In genomic region chr16:11350531-11351335, GRCh38 we compare ENCODE assay signal across 12 cellular contexts. TPM values are rescaled to one million over a fixed set of nuclear protein-coding genes. Genes with fewer than 3 reads are reported as not detected.
A peak's percentile ranks its signal among the peaks of the same experiment; 100 is the strongest.
DNase-seq lines count a peak whose midpoint lies in the region; ATAC-seq and TF ChIP-seq lines count a peak whose summit lies in the region.
"Had no signal": no experiment of that assay in that cellular context is flagged by ENCODE, and none has a peak within 500 bp of the region (broad histone marks: within the 10 kb centered on the region; RNA-seq: fewer than 3 reads in every experiment).

No MANE protein-coding gene starts in this region.

- peaks cover 12% of the 10 kb centered on the region for H3K4me1 ChIP-seq in smooth muscle cell (ENCODE audit: low read depth)

- no peaks in the 10 kb centered on the region for H4K20me1 ChIP-seq in smooth muscle cell (ENCODE audit: low read depth)

- no peak for TF ChIP-seq CTCF in smooth muscle cell (IDR thresholded peaks at IDR 0.05; ENCODE audit: borderline replicate concordance, insufficient read depth, poor library complexity, severe bottlenecking)

- CTCF ChIA-PET in HEK293T (lab: Yijun Ruan, JAX) = no interaction called here

- peaks cover 12% of the 10 kb centered on the region; the same call in 1 of the 2 replicates for H3K36me3 ChIP-seq in SK-N-MC (ENCODE audit: insufficient read depth, low read length)
- no peaks in the 10 kb centered on the region for H3K36me3 ChIP-seq in smooth muscle cell (ENCODE audit: low read depth)

- no peak for ATAC-seq in GM21737 (IDR thresholded peaks at IDR 0.05; ENCODE audit: unreplicated experiment)

- H3K9ac ChIP-seq in SK-N-MC (ENCODE audit: insufficient read length) = peak overlapping the region; percentile 33
- peak overlapping the region; percentile 46 for H3K9ac ChIP-seq in smooth muscle cell (ENCODE audit: low read depth)

- H3K9me3 ChIP-seq in SK-N-MC (ENCODE audit: low read depth, low read length) (no peaks in the 10 kb centered on the region), smooth muscle cell (replicated peaks; ENCODE audit: low read depth) (no peaks in the 10 kb centered on the region)

- H3K27me3 ChIP-seq in smooth muscle cell (ENCODE audit: low read depth) = no peaks in the 10 kb centered on the region

- peak overlapping the region; percentile 78 for H3K27ac ChIP-seq in SK-N-MC
- peak overlapping the region; percentile 87 for H3K27ac ChIP-seq in smooth muscle cell (ENCODE audit: low read depth)

- peak overlapping the region; percentile 56 for H2AFZ ChIP-seq in smooth muscle cell (ENCODE audit: low read depth)

- peaks cover 23% of the 10 kb centered on the region for H3K79me2 ChIP-seq in smooth muscle cell (ENCODE audit: low read depth)

- H3K4me2 ChIP-seq in smooth muscle cell = peak overlapping the region; percentile 79

- H3K4me3 ChIP-seq in SK-N-MC (peak overlapping the region; percentile 68), smooth muscle cell (peak overlapping the region; percentile 26)

- peak; percentile 94 for DNase-seq in EH (ENCODE audit: low read depth)
- no peak for DNase-seq in SK-N-MC (ENCODE audit: low read depth, low spot score)
- DNase-seq in fibroblast of the conjunctiva (ENCODE audit: low read depth) = peak; percentile 62
- DNase-seq in smooth muscle cell (lab: John Stamatoyannopoulos, UW; ENCODE audit: unreplicated experiment) = no peak
- no peak for DNase-seq in HEK293T (ENCODE audit: extremely low spot score)
- no peak for DNase-seq in activated CD8-positive, alpha-beta memory T cell treated with anti-CD3 and anti-CD28 coated beads, Interleukin-2, amount 50 U/mL, for 4 hours
- DNase-seq in DMS153 treated with DMSO at 0.1 percent for 48 hours (lab: John Stamatoyannopoulos, UW; ENCODE audit: unreplicated experiment) = no peak
- DNase-seq: activated T-cell treated with anti-CD3 and anti-CD28 coated beads, Interleukin-2, amount 50 U/mL, for 1 hour; foreskin melanocyte; NCI-H1436 treated with DMSO at 0.1 percent for 48 hours; stimulated activated CD8-positive, alpha-beta memory T cell treated with anti-CD3 and anti-CD28 coated beads, Interleukin-4, amount 100 ng/mL, for 48 hours had no signal

- 13% methylated on average over 13 of the region's 13 CpGs for WGBS in smooth muscle cell (ENCODE audit: low lambda C conversion rate)

- peaks cover 20% of the 10 kb centered on the region for H3F3A ChIP-seq in smooth muscle cell (ENCODE audit: low read depth)

- POLR2A ChIA-PET in HEK293T (lab: Yijun Ruan, JAX) = interaction anchor here (1.5 kb wide), 1 partner anchor 95 kb away, joined by 3 read pairs; the partner anchor contains the start of gene SOCS1

TF ChIP-seq in HEK293T, 16 proteins besides CTCF, POLR2A, EP300 and RAD21:
- TF ChIP-seq NFRKB (IDR thresholded peaks at IDR 0.05) (no peak), ZNF384 (IDR thresholded peaks at IDR 0.05) (no peak), LEF1 (IDR thresholded peaks at IDR 0.05; ENCODE audit: borderline replicate concordance) (no peak), ARNT (IDR thresholded peaks at IDR 0.05) (no peak), FOXM1 (IDR thresholded peaks at IDR 0.05; ENCODE audit: borderline replicate concordance) (no peak), HDGF (IDR thresholded peaks at IDR 0.05; ENCODE audit: borderline replicate concordance) (no peak), BHLHE40 (IDR thresholded peaks at IDR 0.05; ENCODE audit: borderline replicate concordance) (no peak), SP1 (IDR thresholded peaks at IDR 0.05) (no peak), SUZ12 (IDR thresholded peaks at IDR 0.05) (no peak), ELF4 (IDR thresholded peaks at IDR 0.05) (no peak), FOXA1 (IDR thresholded peaks at IDR 0.05) (no peak), FOXK2 (IDR thresholded peaks at IDR 0.05) (no peak)
- TF ChIP-seq, protein P1, sequence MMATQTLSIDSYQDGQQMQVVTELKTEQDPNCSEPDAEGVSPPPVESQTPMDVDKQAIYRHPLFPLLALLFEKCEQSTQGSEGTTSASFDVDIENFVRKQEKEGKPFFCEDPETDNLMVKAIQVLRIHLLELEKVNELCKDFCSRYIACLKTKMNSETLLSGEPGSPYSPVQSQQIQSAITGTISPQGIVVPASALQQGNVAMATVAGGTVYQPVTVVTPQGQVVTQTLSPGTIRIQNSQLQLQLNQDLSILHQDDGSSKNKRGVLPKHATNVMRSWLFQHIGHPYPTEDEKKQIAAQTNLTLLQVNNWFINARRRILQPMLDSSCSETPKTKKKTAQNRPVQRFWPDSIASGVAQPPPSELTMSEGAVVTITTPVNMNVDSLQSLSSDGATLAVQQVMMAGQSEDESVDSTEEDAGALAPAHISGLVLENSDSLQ (IDR thresholded peaks at IDR 0.05) = no peak

RNA-seq across cellular contexts. Expression of gene RMI2, which starts 5.5 kb away (rescaled TPM):
- 6.1 and 9.7 TPM in 2 replicates for total RNA-seq in smooth muscle cell
- polyA plus RNA-seq in smooth muscle cell = 9.8 and 11.3 TPM in 2 replicates

Comparison
In these comparisons a context has a peak if more than half of its experiments do, and no peak if none do; other contexts are left out.
1. DNase-seq: peak in EH (single experiment) and fibroblast of the conjunctiva (single experiment); none in SK-N-MC (single experiment), smooth muscle cell (single experiment), HEK293T (single experiment), activated CD8-positive, alpha-beta memory T cell treated with anti-CD3 and anti-CD28 coated beads, Interleukin-2, amount 50 U/mL, for 4 hours (single experiment) and DMS153 treated with DMSO at 0.1 percent for 48 hours (single experiment).